Comparison of ENCODE assay signal across 15 cellular contexts in genomic region chr16:69276143-69277115, GRCh38. TPM values are rescaled to one million over a fixed set of nuclear protein-coding genes. Genes with fewer than 3 reads are reported as not detected.
DNase-seq lines count a peak whose midpoint lies in the region; ATAC-seq and TF ChIP-seq lines count a peak whose summit lies in the region.
"Had no signal": no experiment of that assay in that cellular context is flagged by ENCODE, and none has a peak within 500 bp of the region (broad histone marks: within the 10 kb centered on the region; RNA-seq: fewer than 3 reads in every experiment).

No MANE protein-coding gene starts in this region.

- H3K27me3 ChIP-seq in SJSA1 (replicated peaks) (no peaks in the 10 kb centered on the region), osteoblast (ENCODE audit: insufficient read depth, low read length) (no peaks in the 10 kb centered on the region), esophagus squamous epithelium (no peaks in the 10 kb centered on the region)

- TF ChIP-seq POLR2A in esophagus squamous epithelium (IDR thresholded peaks at IDR 0.05): no peak

- H3K36me3 ChIP-seq in SJSA1: peaks cover 10% of the 10 kb centered on the region
- H3K36me3 ChIP-seq in osteoblast (ENCODE audit: insufficient read depth, low read length): peaks cover 5% of the 10 kb centered on the region
- peaks cover 0 to 29% (median 0%) of the 10 kb centered on the region in 3 donors for H3K36me3 ChIP-seq in esophagus squamous epithelium

- H3K4me1 ChIP-seq in SJSA1 (replicated peaks) (peaks cover 12% of the 10 kb centered on the region), osteoblast (ENCODE audit: insufficient read depth, low read length) (peaks cover 45% of the 10 kb centered on the region), esophagus squamous epithelium (peaks cover 10 to 38% (median 19%) of the 10 kb centered on the region in 3 donors)

- no peak for ATAC-seq in HG03097 (IDR thresholded peaks at IDR 0.05; ENCODE audit: low FRiP score, unreplicated experiment)

- DNase-seq in AG08396 (ENCODE audit: low spot score) (peak; percentile 93), SJSA1 (ENCODE audit: low read depth in 1 of 2, low spot score in 2 of 2) (peak; percentile 60 to 61), fibroblast of pulmonary artery (ENCODE audit: low read depth) (peak; percentile 96), osteoblast (ENCODE audit: insufficient read length, low spot score, missing footprints) (peak; percentile 97), SHP77 (lab: John Stamatoyannopoulos, UW) (no peak), HK-2 (ENCODE audit: unreplicated experiment) (no peak), esophagus squamous epithelium (lab: John Stamatoyannopoulos, UW) (no peak)
- DNase-seq: activated CD4-positive, alpha-beta T cell treated with anti-CD3 and anti-CD28 coated beads, Interleukin-2, amount 10 ng/mL, durations not matched to agents 24 days and 14 days; activated naive CD4-positive, alpha-beta T cell treated with anti-CD3 and anti-CD28 coated beads, Interleukin-2, amount 50 U/mL, for 16 hours; CD4-positive, CD25-positive, alpha-beta regulatory T cell; endodermal cell; NCI-H187 treated with DMSO at 0.1 percent for 48 hours; small intestine had no signal

- peak overlapping the region; percentile 69 for H3K4me2 ChIP-seq in osteoblast (ENCODE audit: insufficient read depth, low read length)

- TF ChIP-seq CTCF in fibroblast of pulmonary artery (IDR thresholded peaks at IDR 0.05; ENCODE audit: low read length, missing control alignments) (no peak), osteoblast (IDR thresholded peaks at IDR 0.05; ENCODE audit: extremely low read depth, low read depth, low read length) (no peak), esophagus squamous epithelium (IDR thresholded peaks at IDR 0.05) (no peak)

- H3K4me3 ChIP-seq in SJSA1: no peak overlapping the region
- H3K4me3 ChIP-seq in fibroblast of pulmonary artery (replicated peaks; ENCODE audit: low read depth, low read length): peak overlapping the region; percentile 0
- H3K4me3 ChIP-seq in osteoblast (ENCODE audit: insufficient read depth, low read length): peak overlapping the region; percentile 31
- H3K4me3 ChIP-seq in esophagus squamous epithelium: peak overlapping the region in 1 of 4 donors; percentile 23

- 39 to 49% methylated on average over 7 of the region's 7 CpGs for WGBS in esophagus squamous epithelium, 2 donors

- H3K79me2 ChIP-seq in osteoblast (ENCODE audit: insufficient read depth, low read length): peaks cover 12% of the 10 kb centered on the region

- intact Hi-C loops in esophagus squamous epithelium (cut with DNase I): no loop called here

- H3K9me3 ChIP-seq in SJSA1 (replicated peaks) (no peaks in the 10 kb centered on the region), osteoblast (ENCODE audit: low read depth, low read length) (no peaks in the 10 kb centered on the region), esophagus squamous epithelium (no peaks in the 10 kb centered on the region)

- H4K20me1 ChIP-seq in osteoblast (ENCODE audit: insufficient read depth, low read length): no peaks in the 10 kb centered on the region

- H3K27ac ChIP-seq in SJSA1 (no peak overlapping the region), osteoblast (ENCODE audit: low read depth, low read length) (peak overlapping the region; percentile 88), esophagus squamous epithelium (peak overlapping the region in 2 of 4 donors; percentile 53 to 73)
- H3K27ac ChIP-seq: HL-60 had no signal

- H2AFZ ChIP-seq in osteoblast (ENCODE audit: low read length): no peak overlapping the region

RNA-seq across cellular contexts. Expression of gene VPS4A, which starts 34.7 kb away (rescaled TPM):
- 27.9 and 42.3 TPM in 2 replicates for total RNA-seq in SJSA1 (2014; rRNA removed; shearing (Covaris generic))
- total RNA-seq in osteoblast (31.8 and 32.6 TPM in 2 replicates), esophagus squamous epithelium (10 to 100 TPM; 21.5 to 38.9 (median 24.9) TPM)

RNA-seq across cellular contexts. Expression of gene PDF, which starts 54.0 kb away (rescaled TPM):
- total RNA-seq in SJSA1 (2014; rRNA removed; shearing (Covaris generic)): 17.8 and 33.0 TPM in 2 replicates
- total RNA-seq in osteoblast (11.2 and 13.0 TPM in 2 replicates), esophagus squamous epithelium (10 to 100 TPM; 14.3 to 21.8 (median 21.4) TPM)

Comparison
In these comparisons a context has a peak if more than half of its experiments do, and no peak if none do; other contexts are left out.
1. DNase-seq: peak in AG08396 (single experiment), SJSA1 (2 of 2), fibroblast of pulmonary artery (single experiment) and osteoblast (single experiment); none in SHP77 (0 of 2), HK-2 (single experiment) and esophagus squamous epithelium (single experiment).